18 cellular contexts compared by ENCODE assay signal in the genomic region with DNA sequence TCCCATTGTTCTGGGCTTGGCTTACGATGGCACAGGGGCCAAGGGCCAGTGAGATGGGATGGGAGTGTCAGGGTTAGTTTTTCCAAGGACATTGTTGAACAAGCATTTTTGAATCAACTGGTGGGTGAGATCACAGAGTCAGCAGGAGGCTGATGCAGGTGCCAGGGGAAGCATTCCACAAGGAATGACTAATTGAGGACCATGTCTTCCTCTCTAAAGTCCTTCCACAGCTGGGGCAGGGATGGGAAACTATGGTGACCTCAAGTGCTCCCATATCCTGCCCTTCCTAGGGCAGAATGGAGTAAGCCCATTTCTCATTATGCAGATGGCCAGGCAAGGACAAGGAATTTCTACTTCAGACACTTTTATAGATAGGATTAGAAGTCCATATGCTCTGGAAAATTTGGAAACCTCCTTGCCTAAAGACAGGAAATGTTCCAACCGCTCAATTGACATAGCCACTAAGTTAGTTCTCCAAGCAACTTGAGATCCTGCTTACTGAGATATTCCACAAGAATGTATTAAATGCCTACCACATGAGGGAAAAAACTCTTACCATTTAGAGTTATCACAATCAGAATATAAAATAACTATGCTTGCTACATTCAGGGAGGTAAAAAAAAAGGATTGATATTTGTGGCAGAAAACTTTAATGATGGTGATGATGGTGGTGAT. TPM values are rescaled to one million over a fixed set of nuclear protein-coding genes. Genes with fewer than 3 reads are reported as not detected.
DNase-seq lines count a peak whose midpoint lies in the region; ATAC-seq, FAIRE-seq and TF ChIP-seq lines count a peak whose summit lies in the region.
"Had no signal": no experiment of that assay in that cellular context is flagged by ENCODE, and none has a peak within 500 bp of the region (broad histone marks: within the 10 kb centered on the region; RNA-seq: fewer than 3 reads in every experiment).

No MANE protein-coding gene starts in this region.

- H3K4me2 ChIP-seq in HepG2 (ENCODE audit: low read depth, low read length), result no peak overlapping the region

- CTCF ChIA-PET in HepG2 (lab: Yijun Ruan, JAX; ENCODE audit: low intra/inter-chr PET ratio, low total read pairs), result no interaction called here

- intact Hi-C loops in HepG2 (cut with micrococcal nuclease; ENCODE audit: unreplicated experiment), result no loop called here
- intact Hi-C loops in aorta (cut with DNase I), result no loop called here

- no peak overlapping the region for H2AFZ ChIP-seq in HepG2 (ENCODE audit: low read length)

- no TSS peak for BruUV-seq in HepG2 (replicated peaks; lab: Mats Ljungman, UMichigan)

- no peaks in the 10 kb centered on the region for H3K4me1 ChIP-seq in liver (ENCODE audit: control insufficient read depth in 4 of 4, insufficient read depth in 4 of 4, low read length in 3 of 4)
- peaks cover 15% of the 10 kb centered on the region for H3K4me1 ChIP-seq in HepG2 (ENCODE audit: insufficient read depth, low read length)
- H3K4me1 ChIP-seq in aorta (ENCODE audit: control insufficient read depth in 1 of 2, insufficient read depth in 2 of 2, low read length in 2 of 2), result peaks cover 0 to 5% of the 10 kb centered on the region in 2 donors
- H3K4me1 ChIP-seq: vagina had no signal

- TF ChIP-seq POLR2A in HepG2 (IDR thresholded peaks at IDR 0.05; ENCODE audit: insufficient read depth in 1 of 2, low read depth in 2 of 2, low read length in 2 of 2), result no peak

- no peaks in the 10 kb centered on the region for H3K36me3 ChIP-seq in liver (ENCODE audit: control insufficient read depth in 4 of 4, insufficient read depth in 3 of 4, low read depth in 1 of 4, low read length in 3 of 4)
- H3K36me3 ChIP-seq in HepG2 (replicated peaks in 1 of 2; ENCODE audit: control insufficient read depth in 1 of 2, insufficient read depth in 2 of 2, low read length in 2 of 2), result no peaks in the 10 kb centered on the region
- no peaks in the 10 kb centered on the region for H3K36me3 ChIP-seq in aorta (ENCODE audit: control insufficient read depth in 1 of 2, insufficient read depth in 2 of 2, low read length in 1 of 2)
- H3K36me3 ChIP-seq: stomach, vagina had no signal

- no peak overlapping the region for H3K27ac ChIP-seq in liver (ENCODE audit: low read depth in 1 of 2, low read length in 2 of 2)
- H3K27ac ChIP-seq in HepG2 (ENCODE audit: extremely low read length, insufficient read depth, low read length), result no peak overlapping the region
- H3K27ac ChIP-seq in aorta (ENCODE audit: low read depth in 1 of 2, low read length in 2 of 2), result peak overlapping the region in 1 of 2 donors; percentile 42
- H3K27ac ChIP-seq: stomach, vagina had no signal

- H4K20me1 ChIP-seq in HepG2 (ENCODE audit: insufficient read depth, low read length), result no peaks in the 10 kb centered on the region

- ATAC-seq in HepG2, result no peak
- ATAC-seq in aorta (ENCODE audit: low FRiP score), result no peak
- ATAC-seq in GM19452 (IDR thresholded peaks at IDR 0.05; ENCODE audit: unreplicated experiment), result no peak
- ATAC-seq: activated naive CD4-positive, alpha-beta T cell treated with anti-CD3 and anti-CD28 coated beads, Interleukin-2, amount 50 U/mL, for 72 hours; left colon had no signal

- POLR2A ChIA-PET in HepG2 (lab: Yijun Ruan, JAX), result no interaction called here

- DNase-seq in HepG2 (ENCODE audit: low spot score) (no peak), RCC 7860 (ENCODE audit: low spot score) (peak; percentile 41), fibroblast of villous mesenchyme (ENCODE audit: low read depth) (peak; percentile 53), aorta (peak; percentile 26 to 33), NCI-H2196 (lab: John Stamatoyannopoulos, UW; ENCODE audit: unreplicated experiment) (no peak), GM20000 (ENCODE audit: low spot score) (no peak)
- DNase-seq: activated CD4-positive, alpha-beta T cell treated with anti-CD3 and anti-CD28 coated beads, Interleukin-2, amount 10 ng/mL, durations not matched to agents 7 days and 5 days; Karpas-422; left colon; NCI-H1436; NCI-H446; stomach had no signal

- WGBS in liver, result 81% methylated on average over 2 of the region's 2 CpGs
- 10% methylated on average over 2 of the region's 2 CpGs for WGBS in HepG2 (ENCODE audit: low lambda C conversion rate)
- WGBS in aorta, 2 donors, result 64 to 76% methylated on average over 2 of the region's 2 CpGs

- TF ChIP-seq RAD21 in liver (IDR thresholded peaks at IDR 0.05), result no peak
- no peak for TF ChIP-seq RAD21 in HepG2 (CRISPR knock-in tag; IDR thresholded peaks at IDR 0.05)

- H3K9ac ChIP-seq in liver (ENCODE audit: low read depth in 1 of 2, low read length in 2 of 2) (no peak overlapping the region), HepG2 (ENCODE audit: insufficient read depth, low read depth, low read length) (no peak overlapping the region)

- TF ChIP-seq EP300 in HepG2 (IDR thresholded peaks at IDR 0.05; ENCODE audit: low read depth in 2 of 2, low read length in 2 of 2) (no peak), HepG2 (CRISPR knock-in tag; IDR thresholded peaks at IDR 0.05; ENCODE audit: borderline replicate concordance) (no peak)

- FAIRE-seq in HepG2 (lab: Jason Lieb, UNC), result no peak
- FAIRE-seq in RCC 7860 (lab: Jason Lieb, UNC), result no peak
- FAIRE-seq: GM18507, TTC549 had no signal

- H3K4me3 ChIP-seq in liver (ENCODE audit: low read depth in 1 of 3, low read length in 3 of 3) (no peak overlapping the region), HepG2 (replicated peaks in 1 of 3; ENCODE audit: insufficient read depth in 1 of 3, low read depth in 2 of 3, low read length in 3 of 3) (no peak overlapping the region), fibroblast of villous mesenchyme (ENCODE audit: low read depth, low read length) (no peak overlapping the region), aorta (ENCODE audit: low read length in 2 of 2) (no peak overlapping the region)
- H3K4me3 ChIP-seq: stomach, vagina had no signal

- H3K27me3 ChIP-seq in liver (ENCODE audit: control insufficient read depth in 4 of 4, insufficient read depth in 4 of 4, low read length in 3 of 4) (no peaks in the 10 kb centered on the region), HepG2 (ENCODE audit: control insufficient read depth in 1 of 2, insufficient read depth in 2 of 2, low read length in 2 of 2) (peaks cover 11 to 40% of the 10 kb centered on the region in 2 experiments), aorta (ENCODE audit: control insufficient read depth in 1 of 2, insufficient read depth in 2 of 2, low read length in 1 of 2) (no peaks in the 10 kb centered on the region)
- H3K27me3 ChIP-seq: vagina had no signal

- no peak for TF ChIP-seq CTCF in liver (IDR thresholded peaks at IDR 0.05; ENCODE audit: low read depth, low read length, missing input control)
- TF ChIP-seq CTCF in HepG2 (CRISPR knock-in tag; IDR thresholded peaks at IDR 0.05), result no peak
- TF ChIP-seq CTCF in fibroblast of villous mesenchyme (IDR thresholded peaks at IDR 0.05; ENCODE audit: insufficient read depth, low read depth, low read length), result no peak
- TF ChIP-seq CTCF in GM20000 (IDR thresholded peaks at IDR 0.05; ENCODE audit: extremely low read depth, missing control alignments), result no peak

- no peaks in the 10 kb centered on the region for H3K79me2 ChIP-seq in HepG2 (ENCODE audit: insufficient read depth, low read length)

- in situ Hi-C loops in HepG2 (cut with HindIII; ENCODE audit: extremely low pct_ligation_motif_present, low pct_unique_long_range_greater_than_20kb), result no loop called here

- peaks cover 0 to 8% (median 2%) of the 10 kb centered on the region in 4 donors for H3K9me3 ChIP-seq in liver (ENCODE audit: control insufficient read depth in 4 of 4, low read length in 3 of 4)
- peaks cover 16% of the 10 kb centered on the region for H3K9me3 ChIP-seq in HepG2 (ENCODE audit: low read length)
- no peaks in the 10 kb centered on the region for H3K9me3 ChIP-seq in aorta (ENCODE audit: control insufficient read depth, low read length)
- H3K9me3 ChIP-seq: vagina had no signal

RNA-seq across cellular contexts. Expression of a gene that starts 21.2 kb away (rescaled TPM):
- total RNA-seq in liver, result 10 to 100 TPM in 1 of 2 donors, 1 to 10 TPM in 1; 7.6 to 33.6 TPM
- 1 to 10 TPM; 5.2 to 8.0 TPM for polyA plus RNA-seq in liver
- total RNA-seq in HepG2 (2016; rRNA removed; fragmentation: Illumina TruSeq; extraction: Trizol), result 2.8 and 10.6 TPM in 2 replicates
- 10.9 and 11.3 TPM in 2 replicates for total RNA-seq in HepG2 (2016; cell fraction: cytosol; rRNA removed; fragmentation: Illumina TruSeq; extraction: Trizol; ENCODE audit: low read depth)
- 2.1 and 11.0 TPM in 2 replicates for total RNA-seq in HepG2 (2016; cell fraction: insoluble cytoplasmic fraction; rRNA removed; fragmentation: Illumina TruSeq; extraction: Trizol)
- total RNA-seq in HepG2 (2016; cell fraction: membrane; rRNA removed; fragmentation: Illumina TruSeq; extraction: Trizol), result 4.0 and 4.4 TPM in 2 replicates
- total RNA-seq in HepG2 (2016; cell fraction: nucleus; rRNA removed; fragmentation: Illumina TruSeq; extraction: Trizol), result 17.7 and 21.9 TPM in 2 replicates
- 18.1 and 30.3 TPM in 2 replicates for polyA plus RNA-seq in HepG2 (2011; rRNA removed)
- 4.4 and 5.4 TPM in 2 replicates for polyA plus RNA-seq in HepG2 (2011; cell fraction: cytosol; rRNA removed)
- 327 and 364 TPM in 2 replicates for polyA plus RNA-seq in HepG2 (2011; cell fraction: nucleus; rRNA removed)
- 25.6 and 35.5 TPM in 2 replicates for polyA plus RNA-seq in HepG2 (2012)
- 0.50 and 0.71 TPM in 2 replicates for polyA plus RNA-seq in HepG2 (2016; cell fraction: cytosol; fragmentation: Illumina TruSeq; extraction: Trizol; ENCODE audit: low read depth)
- polyA plus RNA-seq in HepG2 (2016; cell fraction: insoluble cytoplasmic fraction; fragmentation: Illumina TruSeq; extraction: Trizol; ENCODE audit: low read depth), result 3.3 and 4.0 TPM in 2 replicates
- polyA plus RNA-seq in HepG2 (2016; cell fraction: membrane; fragmentation: Illumina TruSeq; extraction: Trizol; ENCODE audit: low read depth), result 1.3 and 1.4 TPM in 2 replicates
- polyA plus RNA-seq in HepG2 (2016; cell fraction: nucleus; fragmentation: Illumina TruSeq; extraction: Trizol; ENCODE audit: insufficient read depth, low read depth), result 64.3 and 73.5 TPM in 2 replicates
- polyA minus RNA-seq in HepG2 (2011; rRNA and poly(A)+ RNA removed; ENCODE audit: low replicate concordance), result 27.1 and 30.9 TPM in 2 replicates
- 4.3 and 5.1 TPM in 2 replicates for polyA minus RNA-seq in HepG2 (2011; cell fraction: cytosol; rRNA and poly(A)+ RNA removed)
- polyA minus RNA-seq in HepG2 (2011; cell fraction: nucleus; rRNA and poly(A)+ RNA removed), result 56.1 and 79.6 TPM in 2 replicates
- 9.0 and 11.2 TPM in 2 replicates for total RNA-seq in fibroblast of villous mesenchyme
- 10 to 100 TPM; 42.9 to 60.3 TPM for total RNA-seq in aorta
- polyA plus RNA-seq in aorta, result 10 to 100 TPM in 1 of 2 donors, 1 to 10 TPM in 1; 7.0 to 60.5 TPM

RNA-seq across cellular contexts. Expression of a gene that starts 29.4 kb away (rescaled TPM):
- total RNA-seq in liver (10 to 100 TPM in 1 of 2 donors, under 1 TPM in 1; 0.56 to 54.6 TPM), HepG2 (2016; rRNA removed; fragmentation: Illumina TruSeq; extraction: Trizol) (0.18 and 0.36 TPM in 2 replicates), fibroblast of villous mesenchyme (28.3 and 63.5 TPM in 2 replicates), aorta (100 to 1,000 TPM; 157 to 439 TPM)
- polyA plus RNA-seq in liver (10 to 100 TPM in 1 of 2 donors, 1 to 10 TPM in 1; 8.3 to 23.9 TPM), HepG2 (2011; rRNA removed) (0.86 and 2.1 TPM in 2 replicates), aorta (100 to 1,000 TPM in 1 of 2 donors, 10 to 100 TPM in 1; 98.8 to 361 TPM)
- 0.30 TPM in 1 of 2 replicates, not detected in the other for total RNA-seq in HepG2 (2016; cell fraction: cytosol; rRNA removed; fragmentation: Illumina TruSeq; extraction: Trizol; ENCODE audit: low read depth)
- total RNA-seq in HepG2 (2016; cell fraction: insoluble cytoplasmic fraction; rRNA removed; fragmentation: Illumina TruSeq; extraction: Trizol), result 0.10 and 0.58 TPM in 2 replicates
- 0.06 and 0.31 TPM in 2 replicates for total RNA-seq in HepG2 (2016; cell fraction: membrane; rRNA removed; fragmentation: Illumina TruSeq; extraction: Trizol)
- total RNA-seq in HepG2 (2016; cell fraction: nucleus; rRNA removed; fragmentation: Illumina TruSeq; extraction: Trizol), result 0.56 and 0.90 TPM in 2 replicates
- polyA plus RNA-seq in HepG2 (2011; cell fraction: cytosol; rRNA removed), result 0.94 and 1.2 TPM in 2 replicates
- polyA plus RNA-seq in HepG2 (2011; cell fraction: nucleus; rRNA removed), result 1.4 TPM in 2 replicates
- 1.0 and 1.5 TPM in 2 replicates for polyA plus RNA-seq in HepG2 (2012)
- polyA plus RNA-seq in HepG2 (2016; cell fraction: cytosol; fragmentation: Illumina TruSeq; extraction: Trizol; ENCODE audit: low read depth), result 0.08 TPM in 1 of 2 replicates, not detected in the other
- polyA plus RNA-seq in HepG2 (2016; cell fraction: insoluble cytoplasmic fraction; fragmentation: Illumina TruSeq; extraction: Trizol; ENCODE audit: low read depth), result 0.12 and 0.25 TPM in 2 replicates
- 0.09 and 0.17 TPM in 2 replicates for polyA plus RNA-seq in HepG2 (2016; cell fraction: membrane; fragmentation: Illumina TruSeq; extraction: Trizol; ENCODE audit: low read depth)
- 0.45 and 0.55 TPM in 2 replicates for polyA plus RNA-seq in HepG2 (2016; cell fraction: nucleus; fragmentation: Illumina TruSeq; extraction: Trizol; ENCODE audit: insufficient read depth, low read depth)
- polyA minus RNA-seq in HepG2 (2011; rRNA and poly(A)+ RNA removed; ENCODE audit: low replicate concordance), result 2.2 TPM in 1 of 2 replicates, not detected in the other
- polyA minus RNA-seq in HepG2 (2011; cell fraction: cytosol; rRNA and poly(A)+ RNA removed), result 0.59 and 0.70 TPM in 2 replicates
- polyA minus RNA-seq in HepG2 (2011; cell fraction: nucleus; rRNA and poly(A)+ RNA removed), result 1.6 and 2.2 TPM in 2 replicates
- total RNA-seq: activated CD4-positive, alpha-beta T cell treated with anti-CD3 and anti-CD28 coated beads, Interleukin-2, amount 10 ng/mL, durations not matched to agents 7 days and 5 days; activated naive CD4-positive, alpha-beta T cell treated with anti-CD3 and anti-CD28 coated beads, Interleukin-2, amount 50 U/mL, for 72 hours had no signal

RNA-seq across cellular contexts. Expression of a gene that starts 43.8 kb away (rescaled TPM):
- 10 to 100 TPM; 14.0 to 18.9 TPM for total RNA-seq in liver
- 10 to 100 TPM in 1 of 2 donors, 1 to 10 TPM in 1; 6.2 to 20.0 TPM for polyA plus RNA-seq in liver
- total RNA-seq in HepG2 (2016; rRNA removed; fragmentation: Illumina TruSeq; extraction: Trizol), result 24.9 and 34.1 TPM in 2 replicates
- total RNA-seq in HepG2 (2016; cell fraction: cytosol; rRNA removed; fragmentation: Illumina TruSeq; extraction: Trizol; ENCODE audit: low read depth), result 4.7 and 7.2 TPM in 2 replicates
- total RNA-seq in HepG2 (2016; cell fraction: insoluble cytoplasmic fraction; rRNA removed; fragmentation: Illumina TruSeq; extraction: Trizol), result 22.7 and 35.6 TPM in 2 replicates
- 18.3 and 22.7 TPM in 2 replicates for total RNA-seq in HepG2 (2016; cell fraction: membrane; rRNA removed; fragmentation: Illumina TruSeq; extraction: Trizol)
- total RNA-seq in HepG2 (2016; cell fraction: nucleus; rRNA removed; fragmentation: Illumina TruSeq; extraction: Trizol), result 34.4 and 36.1 TPM in 2 replicates
- polyA plus RNA-seq in HepG2 (2011; rRNA removed), result 42.1 and 42.6 TPM in 2 replicates
- polyA plus RNA-seq in HepG2 (2011; cell fraction: cytosol; rRNA removed), result 32.0 and 42.2 TPM in 2 replicates
- 39.8 and 43.1 TPM in 2 replicates for polyA plus RNA-seq in HepG2 (2011; cell fraction: nucleus; rRNA removed)
- polyA plus RNA-seq in HepG2 (2012), result 25.0 and 32.7 TPM in 2 replicates
- polyA plus RNA-seq in HepG2 (2016; cell fraction: cytosol; fragmentation: Illumina TruSeq; extraction: Trizol; ENCODE audit: low read depth), result 5.6 TPM in 2 replicates
- 23.0 and 24.4 TPM in 2 replicates for polyA plus RNA-seq in HepG2 (2016; cell fraction: insoluble cytoplasmic fraction; fragmentation: Illumina TruSeq; extraction: Trizol; ENCODE audit: low read depth)
- 13.8 and 16.2 TPM in 2 replicates for polyA plus RNA-seq in HepG2 (2016; cell fraction: membrane; fragmentation: Illumina TruSeq; extraction: Trizol; ENCODE audit: low read depth)
- polyA plus RNA-seq in HepG2 (2016; cell fraction: nucleus; fragmentation: Illumina TruSeq; extraction: Trizol; ENCODE audit: insufficient read depth, low read depth), result 44.9 and 45.4 TPM in 2 replicates
- 46.8 and 73.3 TPM in 2 replicates for polyA minus RNA-seq in HepG2 (2011; rRNA and poly(A)+ RNA removed; ENCODE audit: low replicate concordance)
- 34.5 and 40.3 TPM in 2 replicates for polyA minus RNA-seq in HepG2 (2011; cell fraction: cytosol; rRNA and poly(A)+ RNA removed)
- 27.8 and 31.3 TPM in 2 replicates for polyA minus RNA-seq in HepG2 (2011; cell fraction: nucleus; rRNA and poly(A)+ RNA removed)
- total RNA-seq in fibroblast of villous mesenchyme, result 49.6 and 63.9 TPM in 2 replicates
- 10 to 100 TPM; 37.5 to 45.5 TPM for total RNA-seq in aorta
- polyA plus RNA-seq in aorta, result 10 to 100 TPM; 11.0 to 14.5 TPM

Comparison
In these comparisons a context has a peak if more than half of its experiments do, and no peak if none do; other contexts are left out.
1. DNase-seq: peak in RCC 7860 (single experiment), fibroblast of villous mesenchyme (single experiment) and aorta (2 of 2); none in HepG2 (single experiment), NCI-H2196 (single experiment) and GM20000 (single experiment).